22 cellular contexts compared by ENCODE assay signal in genomic region chr11:114612199-114612598, GRCh38. TPM values are rescaled to one million over a fixed set of nuclear protein-coding genes. Genes with fewer than 3 reads are reported as not detected.
"Had no signal": no experiment of that assay in that cellular context is flagged by ENCODE, and none has a peak within 500 bp of the region (broad histone marks: within the 10 kb centered on the region; RNA-seq: fewer than 3 reads in every experiment).

No MANE protein-coding gene starts in this region.

RNA-seq across cellular contexts. Expression of gene NXPE4, which starts 16.6 kb away (rescaled TPM):
- total RNA-seq: activated CD4-positive, alpha-beta memory T cell treated with anti-CD3 and anti-CD28 coated beads for 36 hours; activated CD4-positive, alpha-beta T cell treated with anti-CD3 and anti-CD28 coated beads for 36 hours; activated CD8-positive, alpha-beta memory T cell treated with anti-CD3 and anti-CD28 coated beads for 36 hours; activated CD8-positive, alpha-beta T cell treated with anti-CD3 and anti-CD28 coated beads for 36 hours; activated naive CD4-positive, alpha-beta T cell treated with anti-CD3 and anti-CD28 coated beads for 36 hours; activated naive CD4-positive, alpha-beta T cell treated with anti-CD3 and anti-CD28 coated beads, Interleukin-2, amount 50 U/mL, for 72 hours; activated naive CD8-positive, alpha-beta T cell treated with anti-CD3 and anti-CD28 coated beads for 36 hours; activated T-cell treated with anti-CD3 and anti-CD28 coated beads, Interleukin-2, amount 50 U/mL, for 4 hours; activated T-cell treated with anti-CD3 and anti-CD28 coated beads, Interleukin-2, amount 50 U/mL, for 72 hours; activated T-helper 1 cell treated with anti-CD3 and anti-CD28 coated beads, Interleukin-12 subunit alpha, Interleukin-12 subunit beta, Interleukin-2, Interleukin-4 antibody, amounts not matched to agents 30 ng/mL and 10 ng/mL and 1 ng/mL, durations not matched to agents 14 hours and 24 hours and 36 hours; activated T-helper 17 cell treated with anti-CD3 and anti-CD28 coated beads, Interleukin-2, amount 50 U/mL, for 72 hours; adrenal gland; astrocyte; body of pancreas; cardiac septum; cerebellum; T-cell; T-helper 1 cell treated with Interleukin-12 subunit alpha and Interleukin-12 subunit beta and Interleukin-4 antibody, amounts not matched to agents 30 ng/mL and 1 ng/mL, for 36 hours; T-helper 17 cell; T-helper 2 cell treated with Interferon-gamma antibody and Interleukin-4, amounts not matched to agents 100 ng/mL and 5 ng/mL, for 36 hours had no signal

RNA-seq across cellular contexts. Expression of gene NXPE1, which starts 52.5 kb away (rescaled TPM):
- total RNA-seq: activated CD4-positive, alpha-beta memory T cell treated with anti-CD3 and anti-CD28 coated beads for 36 hours; activated CD4-positive, alpha-beta T cell treated with anti-CD3 and anti-CD28 coated beads for 36 hours; activated CD8-positive, alpha-beta memory T cell treated with anti-CD3 and anti-CD28 coated beads for 36 hours; activated CD8-positive, alpha-beta T cell treated with anti-CD3 and anti-CD28 coated beads for 36 hours; activated naive CD4-positive, alpha-beta T cell treated with anti-CD3 and anti-CD28 coated beads for 36 hours; activated naive CD4-positive, alpha-beta T cell treated with anti-CD3 and anti-CD28 coated beads, Interleukin-2, amount 50 U/mL, for 72 hours; activated naive CD8-positive, alpha-beta T cell treated with anti-CD3 and anti-CD28 coated beads for 36 hours; activated T-cell treated with anti-CD3 and anti-CD28 coated beads, Interleukin-2, amount 50 U/mL, for 4 hours; activated T-cell treated with anti-CD3 and anti-CD28 coated beads, Interleukin-2, amount 50 U/mL, for 72 hours; activated T-helper 1 cell treated with anti-CD3 and anti-CD28 coated beads, Interleukin-12 subunit alpha, Interleukin-12 subunit beta, Interleukin-2, Interleukin-4 antibody, amounts not matched to agents 30 ng/mL and 10 ng/mL and 1 ng/mL, durations not matched to agents 14 hours and 24 hours and 36 hours; activated T-helper 17 cell treated with anti-CD3 and anti-CD28 coated beads, Interleukin-2, amount 50 U/mL, for 72 hours; aorta; astrocyte; body of pancreas; cerebellum; T-cell; T-helper 1 cell treated with Interleukin-12 subunit alpha and Interleukin-12 subunit beta and Interleukin-4 antibody, amounts not matched to agents 30 ng/mL and 1 ng/mL, for 36 hours; T-helper 17 cell; T-helper 2 cell treated with Interferon-gamma antibody and Interleukin-4, amounts not matched to agents 100 ng/mL and 5 ng/mL, for 36 hours; WTC11 had no signal
